32 cellular contexts compared by ENCODE assay signal in the genomic region with DNA sequence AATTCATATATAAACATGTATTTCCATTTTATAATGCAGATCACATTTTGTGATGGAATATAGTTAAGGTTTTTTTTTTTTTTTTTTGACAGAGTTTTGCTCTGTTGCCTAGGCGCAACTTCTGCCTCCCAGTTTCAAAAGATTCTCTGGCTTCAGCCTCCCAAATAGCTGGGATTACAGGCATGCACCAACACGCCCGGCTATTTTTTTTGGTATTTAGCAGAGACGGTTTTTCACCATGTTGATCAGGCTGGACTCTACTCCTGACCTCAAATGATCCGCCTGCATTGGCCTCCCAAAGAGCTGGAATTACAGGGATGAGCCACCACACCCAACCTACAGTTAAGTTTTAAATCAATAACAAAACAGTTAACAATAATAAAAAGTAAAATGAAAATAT. TPM values are rescaled to one million over a fixed set of nuclear protein-coding genes. Genes with fewer than 3 reads are reported as not detected.
"Had no signal": no experiment of that assay in that cellular context is flagged by ENCODE, and none has a peak within 500 bp of the region (broad histone marks: within the 10 kb centered on the region; RNA-seq: fewer than 3 reads in every experiment).

No MANE protein-coding gene starts in this region.

- H3K27ac ChIP-seq: brain microvascular endothelial cell, cardiac muscle cell, SJSA1 had no signal

- H3K36me3 ChIP-seq: brain microvascular endothelial cell, cardiac muscle cell, SJSA1 had no signal

- H3K9me2 ChIP-seq: SK-N-SH had no signal

- H3K36me3 Mint-ChIP-seq: activated naive CD8-positive, alpha-beta T cell treated with anti-CD3 and anti-CD28 coated beads for 36 hours had no signal

- H3K9ac ChIP-seq: SK-N-SH had no signal

- H3K27me3 ChIP-seq: brain microvascular endothelial cell, cardiac muscle cell, SJSA1 had no signal

- H3K4me1 Mint-ChIP-seq: activated T-helper 17 cell treated with anti-CD3 and anti-CD28 coated beads, Interleukin-2, amount 50 U/mL, for 72 hours; central memory CD8-positive, alpha-beta T cell had no signal

- DNase-seq: activated CD4-positive, alpha-beta T cell treated with anti-CD3 and anti-CD28 coated beads, Interleukin-2, amount 10 ng/mL, durations not matched to agents 24 days and 14 days; activated CD4-positive, alpha-beta T cell treated with anti-CD3 and anti-CD28 coated beads, Interleukin-2, amount 50 U/mL, for 4 hours; activated CD8-positive, alpha-beta T cell treated with anti-CD3 and anti-CD28 coated beads for 36 hours; activated effector memory CD4-positive, alpha-beta T cell treated with anti-CD3 and anti-CD28 coated beads, Interleukin-2, amount 50 U/mL, for 16 hours; activated naive CD4-positive, alpha-beta T cell; activated naive CD4-positive, alpha-beta T cell treated with anti-CD3 and anti-CD28 coated beads, Interleukin-2, amount 50 U/mL, for 16 hours; activated naive CD8-positive, alpha-beta T cell treated with anti-CD3 and anti-CD28 coated beads for 36 hours; activated T-cell treated with anti-CD3 and anti-CD28 coated beads, Interleukin-2, amount 50 U/mL, for 1 hour; activated T-cell treated with anti-CD3 and anti-CD28 coated beads, Interleukin-2, amount 50 U/mL, for 72 hours; amniotic stem cell; aorta; brain microvascular endothelial cell; Kasumi-1; NCI-H1105; NCI-H1417 treated with DMSO at 0.1 percent for 48 hours; NCI-H187 treated with DMSO at 0.1 percent for 48 hours; NCI-H2081; NCI-H226; NCI-H446 treated with DMSO at 0.1 percent for 48 hours; NCI-H524 treated with DMSO at 0.1 percent for 48 hours; SHP77; SK-N-SH had no signal

- H3K4me3 Mint-ChIP-seq: activated CD4-positive, alpha-beta T cell treated with anti-CD3 and anti-CD28 coated beads, Interleukin-2, amount 10 ng/mL, durations not matched to agents 24 days and 14 days; activated CD8-positive, alpha-beta T cell treated with anti-CD3 and anti-CD28 coated beads for 36 hours; activated naive CD8-positive, alpha-beta T cell treated with anti-CD3 and anti-CD28 coated beads for 36 hours; activated T-cell treated with anti-CD3 and anti-CD28 coated beads, Interleukin-2, amount 50 U/mL, for 72 hours; activated T-helper 17 cell treated with anti-CD3 and anti-CD28 coated beads, Interleukin-2, amount 50 U/mL, for 72 hours; central memory CD8-positive, alpha-beta T cell; T-helper 1 cell treated with Interleukin-12 subunit alpha and Interleukin-12 subunit beta and Interleukin-4 antibody, amounts not matched to agents 30 μg/mL and 1 μg/mL, for 36 hours; T-helper 2 cell treated with Interferon-gamma antibody and Interleukin-4, amounts not matched to agents 5 μg/mL and 100 μg/mL, for 36 hours had no signal

- H3K4me3 ChIP-seq: cardiac muscle cell, SJSA1 had no signal

- H3K4me1 ChIP-seq: SJSA1 had no signal

- H3K27ac Mint-ChIP-seq: activated CD4-positive, alpha-beta T cell treated with anti-CD3 and anti-CD28 coated beads, Interleukin-2, amount 10 ng/mL, durations not matched to agents 24 days and 14 days; activated CD8-positive, alpha-beta T cell treated with anti-CD3 and anti-CD28 coated beads for 36 hours; activated naive CD8-positive, alpha-beta T cell treated with anti-CD3 and anti-CD28 coated beads for 36 hours; activated T-cell treated with anti-CD3 and anti-CD28 coated beads, Interleukin-2, amount 50 U/mL, for 72 hours; activated T-helper 17 cell treated with anti-CD3 and anti-CD28 coated beads, Interleukin-2, amount 50 U/mL, for 72 hours; T-helper 1 cell treated with Interleukin-12 subunit alpha and Interleukin-12 subunit beta and Interleukin-4 antibody, amounts not matched to agents 30 μg/mL and 1 μg/mL, for 36 hours; T-helper 2 cell treated with Interferon-gamma antibody and Interleukin-4, amounts not matched to agents 5 μg/mL and 100 μg/mL, for 36 hours had no signal

- H3K9me3 ChIP-seq: SJSA1, SK-N-SH had no signal

- ATAC-seq: activated CD8-positive, alpha-beta T cell treated with anti-CD3 and anti-CD28 coated beads for 36 hours; activated T-cell treated with anti-CD3 and anti-CD28 coated beads, Interleukin-2, amount 50 U/mL, for 72 hours; activated T-helper 17 cell treated with anti-CD3 and anti-CD28 coated beads, Interleukin-2, amount 50 U/mL, for 72 hours; Panc1 had no signal

- H3K9me3 Mint-ChIP-seq: activated CD4-positive, alpha-beta T cell treated with anti-CD3 and anti-CD28 coated beads, Interleukin-2, amount 10 ng/mL, durations not matched to agents 24 days and 14 days; activated CD8-positive, alpha-beta T cell treated with anti-CD3 and anti-CD28 coated beads for 36 hours; activated naive CD8-positive, alpha-beta T cell treated with anti-CD3 and anti-CD28 coated beads for 36 hours; activated T-cell treated with anti-CD3 and anti-CD28 coated beads, Interleukin-2, amount 50 U/mL, for 72 hours; activated T-helper 17 cell treated with anti-CD3 and anti-CD28 coated beads, Interleukin-2, amount 50 U/mL, for 72 hours; central memory CD8-positive, alpha-beta T cell; T-helper 1 cell treated with Interleukin-12 subunit alpha and Interleukin-12 subunit beta and Interleukin-4 antibody, amounts not matched to agents 30 μg/mL and 1 μg/mL, for 36 hours; T-helper 2 cell treated with Interferon-gamma antibody and Interleukin-4, amounts not matched to agents 5 μg/mL and 100 μg/mL, for 36 hours had no signal

- H3K27me3 Mint-ChIP-seq: activated CD8-positive, alpha-beta T cell treated with anti-CD3 and anti-CD28 coated beads for 36 hours; activated naive CD8-positive, alpha-beta T cell treated with anti-CD3 and anti-CD28 coated beads for 36 hours; activated T-helper 17 cell treated with anti-CD3 and anti-CD28 coated beads, Interleukin-2, amount 50 U/mL, for 72 hours; central memory CD8-positive, alpha-beta T cell had no signal

- H3K4me2 ChIP-seq: SK-N-SH had no signal

RNA-seq across cellular contexts. Expression of a gene that starts 18.8 kb away (rescaled TPM):
- total RNA-seq: activated CD4-positive, alpha-beta T cell treated with anti-CD3 and anti-CD28 coated beads, Interleukin-2, amount 10 ng/mL, durations not matched to agents 24 days and 14 days; activated CD8-positive, alpha-beta memory T cell treated with anti-CD3 and anti-CD28 coated beads for 36 hours; activated CD8-positive, alpha-beta T cell treated with anti-CD3 and anti-CD28 coated beads for 36 hours; activated naive CD8-positive, alpha-beta T cell treated with anti-CD3 and anti-CD28 coated beads for 36 hours; activated T-helper 17 cell treated with anti-CD3 and anti-CD28 coated beads, Interleukin-2, amount 50 U/mL, for 72 hours; aorta; cardiac muscle cell; chondrocyte; RPMI7951; SJSA1 had no signal
- polyA plus RNA-seq: aorta, cardiac muscle cell, SK-N-SH had no signal
